ENCODE assay signal across 8 cellular contexts in the genomic region with DNA sequence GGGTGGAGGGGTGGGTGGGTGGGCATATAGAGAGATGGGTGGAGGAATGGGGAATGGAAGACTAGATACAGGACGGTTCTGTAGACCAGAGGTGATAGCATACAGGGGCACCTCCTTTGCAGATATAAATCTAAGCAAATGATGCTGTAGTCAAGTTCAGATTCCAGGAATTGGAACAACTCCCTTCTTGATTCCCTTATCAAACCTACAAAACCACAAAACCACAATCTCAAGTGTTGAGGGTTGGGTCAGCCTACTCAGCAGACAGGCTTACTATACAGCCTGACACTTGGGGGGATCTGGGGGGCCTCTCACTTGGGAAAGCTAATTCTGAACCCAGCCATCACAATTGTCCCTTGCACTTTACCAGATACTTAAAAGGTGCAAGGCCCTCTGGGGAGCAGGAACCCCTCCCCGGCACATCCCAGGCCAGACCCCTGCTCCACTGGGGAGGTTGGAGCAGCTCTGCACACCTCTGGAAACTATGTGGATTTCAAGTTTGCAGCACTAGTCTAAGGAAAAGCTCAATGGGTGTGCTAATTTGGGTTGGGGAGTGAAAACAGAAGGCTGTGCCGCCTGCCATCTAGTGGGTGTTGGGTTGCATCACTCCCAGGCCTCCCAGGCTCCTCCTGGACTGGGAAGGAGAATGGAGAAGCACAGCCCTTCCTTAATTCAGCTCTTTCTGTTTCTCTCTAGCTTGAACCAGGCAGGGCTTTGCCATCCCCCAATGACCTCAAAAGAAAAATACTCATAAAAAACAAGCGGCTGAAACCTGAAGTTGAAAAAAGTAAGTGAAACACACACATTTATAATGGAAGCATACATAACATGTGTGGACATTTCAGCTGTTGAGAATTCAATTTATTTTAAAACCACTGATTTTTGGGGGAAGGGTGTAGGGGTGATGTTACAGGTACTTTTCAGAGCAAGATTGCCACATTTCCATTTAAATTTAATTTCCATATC.
DNase-seq lines count a peak whose midpoint lies in the region; ATAC-seq, FAIRE-seq and TF ChIP-seq lines count a peak whose summit lies in the region.

No MANE protein-coding gene starts in this region.

- TF ChIP-seq CTCF in AG09319 (IDR thresholded peaks at IDR 0.05; ENCODE audit: low read depth, low read length), result peak; percentile 93
- TF ChIP-seq CTCF in RWPE2 (IDR thresholded peaks at IDR 0.05; ENCODE audit: poor library complexity, severe bottlenecking), result peak; percentile 89
- peak; percentile 71 to 86 (median 78) for TF ChIP-seq CTCF in esophagus muscularis mucosa (IDR thresholded peaks at IDR 0.05)

- peak; percentile 89 for ATAC-seq in RWPE2 (ENCODE audit: low read depth)
- no peak for ATAC-seq in GM18873 (IDR thresholded peaks at IDR 0.05; ENCODE audit: low FRiP score, unreplicated experiment)

- H3K9me3 ChIP-seq in RWPE2 (ENCODE audit: severe bottlenecking), result no peaks in the 10 kb centered on the region
- H3K9me3 ChIP-seq in esophagus muscularis mucosa, result no peaks in the 10 kb centered on the region

- peak; percentile 9 for FAIRE-seq in GM18507 (lab: Jason Lieb, UNC)

- no peaks in the 10 kb centered on the region for H3K27me3 ChIP-seq in RWPE2 (ENCODE audit: insufficient read depth, poor library complexity, severe bottlenecking)
- H3K27me3 ChIP-seq in esophagus muscularis mucosa, result no peaks in the 10 kb centered on the region

- H3K36me3 ChIP-seq in RWPE2 (ENCODE audit: low read depth) (peaks cover 59% of the 10 kb centered on the region), esophagus muscularis mucosa (peaks cover 0 to 29% (median 14%) of the 10 kb centered on the region in 4 donors)

- 40% methylated on average over 4 of the region's 4 CpGs for WGBS in esophagus muscularis mucosa

- TF ChIP-seq EP300 in esophagus muscularis mucosa (IDR thresholded peaks at IDR 0.05), result no peak

- H3K4me3 ChIP-seq in RWPE2 (ENCODE audit: severe bottlenecking) (no peak overlapping the region), esophagus muscularis mucosa (no peak overlapping the region)

- no peaks in the 10 kb centered on the region for H3K4me1 ChIP-seq in RWPE2 (ENCODE audit: insufficient read depth, poor library complexity, severe bottlenecking)
- peaks cover 0 to 35% (median 28%) of the 10 kb centered on the region in 4 donors for H3K4me1 ChIP-seq in esophagus muscularis mucosa

- H3K27ac ChIP-seq in RWPE2 (ENCODE audit: poor library complexity, severe bottlenecking) (no peak overlapping the region), esophagus muscularis mucosa (replicated peaks in 1 of 4) (no peak overlapping the region)

- TF ChIP-seq POLR2A in esophagus muscularis mucosa (IDR thresholded peaks at IDR 0.05; ENCODE audit: low read depth), result no peak

- intact Hi-C loops in esophagus muscularis mucosa (cut with DNase I), result loop anchor here (5.0 to 10.0 kb wide), 2 partner anchors 538 to 601 kb away; no protein-coding TSS in a partner anchor

- DNase-seq in AG09319 (ENCODE audit: extremely low read depth, low read depth), result peak; percentile 43
- no peak for DNase-seq in GM18507 (ENCODE audit: extremely low spot score, insufficient read length, low read depth)
- DNase-seq in LoVo (ENCODE audit: low spot score), result peak; percentile 51
- no peak for DNase-seq in RWPE2 (ENCODE audit: low spot score)
- no peak for DNase-seq in esophagus muscularis mucosa (ENCODE audit: extremely low spot score)
- peak; percentile 80 for DNase-seq in myocyte (ENCODE audit: low read depth)
- DNase-seq in stimulated activated naive CD4-positive, alpha-beta T cell (lab: John Stamatoyannopoulos, UW), result no peak

Comparison
In these comparisons a context has a peak if more than half of its experiments do, and no peak if none do; other contexts are left out.
1. DNase-seq: peak in AG09319 (single experiment), LoVo (single experiment) and myocyte (single experiment); none in GM18507 (single experiment), RWPE2 (single experiment), esophagus muscularis mucosa (single experiment) and stimulated activated naive CD4-positive, alpha-beta T cell (0 of 6).
2. Peak in every context shown above with its lines, with median percentiles within 50 percentile points of each other: CTCF ChIP-seq.